14 cellular contexts compared by ENCODE assay signal in genomic region chr20:50981714-50982048, GRCh38. TPM values are rescaled to one million over a fixed set of nuclear protein-coding genes. Genes with fewer than 3 reads are reported as not detected.
DNase-seq lines count a peak whose midpoint lies in the region; ATAC-seq and TF ChIP-seq lines count a peak whose summit lies in the region.
"Had no signal": no experiment of that assay in that cellular context is flagged by ENCODE, and none has a peak within 500 bp of the region (broad histone marks: within the 10 kb centered on the region; RNA-seq: fewer than 3 reads in every experiment).

No MANE protein-coding gene starts in this region.

- no peaks in the 10 kb centered on the region for H4K20me1 ChIP-seq in OCI-LY7 (ENCODE audit: insufficient read depth, low read length)

- peaks cover 2% of the 10 kb centered on the region for H3K4me1 Mint-ChIP-seq in CD8-positive, alpha-beta T cell (ENCODE audit: low read depth)
- peaks cover 16% of the 10 kb centered on the region for H3K4me1 Mint-ChIP-seq in activated T-cell treated with anti-CD3 and anti-CD28 coated beads, Interleukin-2, amount 50 U/mL, for 4 hours (ENCODE audit: low read depth)

- H3K9me2 ChIP-seq in OCI-LY7 (ENCODE audit: insufficient read depth, low read length) = no peaks in the 10 kb centered on the region

- CTCF ChIA-PET in CD8-positive, alpha-beta T cell (lab: Charles Lee) = interaction anchor here (0.6 to 10.0 kb wide), 21 partner anchors 9 to 938 kb away, joined by 3 to 184 read pairs (median 3); no protein-coding TSS in a partner anchor
- CTCF ChIA-PET in OCI-LY7 (lab: Charles Lee; ENCODE audit: unreplicated experiment) = no interaction called here

- H3K36me3 Mint-ChIP-seq in CD8-positive, alpha-beta T cell = no peaks in the 10 kb centered on the region
- no peaks in the 10 kb centered on the region for H3K36me3 Mint-ChIP-seq in activated T-cell treated with anti-CD3 and anti-CD28 coated beads, Interleukin-2, amount 50 U/mL, for 4 hours (ENCODE audit: insufficient read depth)
- H3K36me3 Mint-ChIP-seq: activated CD4-positive, alpha-beta memory T cell treated with anti-CD3 and anti-CD28 coated beads for 36 hours; activated naive CD4-positive, alpha-beta T cell treated with anti-CD3 and anti-CD28 coated beads, Interleukin-2, amount 50 U/mL, for 24 hours had no signal

- no peak overlapping the region for H3K4me3 ChIP-seq in CD8-positive, alpha-beta T cell (ENCODE audit: low read depth, low read length)
- H3K4me3 ChIP-seq in OCI-LY7 (ENCODE audit: low read depth, low read length, poor library complexity, severe bottlenecking) (no peak overlapping the region), skeletal muscle satellite cell (ENCODE audit: low read length) (no peak overlapping the region), left ventricle myocardium inferior (no peak overlapping the region)
- H3K4me3 ChIP-seq: thoracic aorta had no signal

- intact Hi-C loops in CD8-positive, alpha-beta T cell (cut with DNase I, micrococcal nuclease) = loop anchor here (5.0 to 10.0 kb wide), 4 partner anchors 187 to 1103 kb away; partner anchors contain the start of gene BCAS4 (in 1 of the 2)
- intact Hi-C loops in OCI-LY7 (cut with micrococcal nuclease; ENCODE audit: unreplicated experiment) = no loop called here
- intact Hi-C loops in left ventricle myocardium inferior (cut with micrococcal nuclease) = loop anchor here (5.0 kb wide), 1 partner anchor 331 kb away; no protein-coding TSS in a partner anchor

- H3K27me3 ChIP-seq in CD8-positive, alpha-beta T cell (ENCODE audit: insufficient read depth, low read length) = no peaks in the 10 kb centered on the region
- H3K27me3 ChIP-seq in skeletal muscle satellite cell (ENCODE audit: control insufficient read depth, insufficient read depth, low read length) = no peaks in the 10 kb centered on the region
- peaks cover 95% of the 10 kb centered on the region for H3K27me3 ChIP-seq in left ventricle myocardium inferior (ENCODE audit: low read depth)

- TF ChIP-seq CTCF in CD8-positive, alpha-beta T cell (IDR thresholded peaks at IDR 0.05) = peak; percentile 48
- TF ChIP-seq CTCF in OCI-LY7 (conservative IDR thresholded peaks at IDR 0.05; ENCODE audit: low read length) (peak; percentile 65; the same call in 1 of the 2 replicates), left ventricle myocardium inferior (IDR thresholded peaks at IDR 0.05; ENCODE audit: borderline replicate concordance) (no peak)

- BruUV-seq in OCI-LY7 (replicated peaks; lab: Mats Ljungman, UMichigan) = no TSS peak

- H3K9me3 ChIP-seq in CD8-positive, alpha-beta T cell (ENCODE audit: low read length) = no peaks in the 10 kb centered on the region
- H3K9me3 ChIP-seq in OCI-LY7 (ENCODE audit: low read length) (no peaks in the 10 kb centered on the region), skeletal muscle satellite cell (replicated peaks; ENCODE audit: low read length) (no peaks in the 10 kb centered on the region), left ventricle myocardium inferior (replicated peaks) (no peaks in the 10 kb centered on the region)
- H3K9me3 ChIP-seq: BE2C, thoracic aorta had no signal

- DNase-seq in CD8-positive, alpha-beta T cell = no peak
- no peak for DNase-seq in OCI-LY7 (ENCODE audit: low spot score)
- DNase-seq in epithelial cell of prostate (ENCODE audit: low read depth, low spot score) = no peak
- DNase-seq in cerebellum (ENCODE audit: low spot score) = no peak
- DNase-seq in activated T-cell treated with anti-CD3 and anti-CD28 coated beads, Interleukin-2, amount 50 U/mL, for 4 hours = no peak
- DNase-seq in left ventricle myocardium inferior = no peak
- DNase-seq: cortex of kidney, NCI-H2081 treated with DMSO at 0.1 percent for 48 hours had no signal

- H3K27ac ChIP-seq in CD8-positive, alpha-beta T cell (ENCODE audit: low read depth, low read length) = no peak overlapping the region
- H3K27ac ChIP-seq in OCI-LY7 (ENCODE audit: low read depth, low read length, poor library complexity, severe bottlenecking) = no peak overlapping the region
- H3K27ac ChIP-seq in epithelial cell of prostate = peak overlapping the region; percentile 29
- no peak overlapping the region for H3K27ac ChIP-seq in left ventricle myocardium inferior (replicated peaks)
- H3K27ac ChIP-seq: thoracic aorta had no signal

- H3K9me3 Mint-ChIP-seq in CD8-positive, alpha-beta T cell = no peaks in the 10 kb centered on the region
- H3K9me3 Mint-ChIP-seq in activated T-cell treated with anti-CD3 and anti-CD28 coated beads, Interleukin-2, amount 50 U/mL, for 4 hours = no peaks in the 10 kb centered on the region
- H3K9me3 Mint-ChIP-seq: activated CD4-positive, alpha-beta memory T cell treated with anti-CD3 and anti-CD28 coated beads for 36 hours; activated naive CD4-positive, alpha-beta T cell treated with anti-CD3 and anti-CD28 coated beads, Interleukin-2, amount 50 U/mL, for 24 hours had no signal

- no peaks in the 10 kb centered on the region for H3K4me1 ChIP-seq in CD8-positive, alpha-beta T cell (ENCODE audit: insufficient read depth, low read length)
- H3K4me1 ChIP-seq in OCI-LY7 (ENCODE audit: insufficient read depth, low read length, poor library complexity, severe bottlenecking) = no peaks in the 10 kb centered on the region
- H3K4me1 ChIP-seq in skeletal muscle satellite cell (ENCODE audit: control insufficient read depth, insufficient read depth, low read length) = peaks cover 32% of the 10 kb centered on the region
- H3K4me1 ChIP-seq in left ventricle myocardium inferior = peaks cover 6% of the 10 kb centered on the region
- H3K4me1 ChIP-seq: BE2C had no signal

- no peak for ATAC-seq in CD8-positive, alpha-beta T cell
- no peak for ATAC-seq in activated T-cell treated with anti-CD3 and anti-CD28 coated beads, Interleukin-2, amount 50 U/mL, for 4 hours

- POLR2A ChIA-PET in CD8-positive, alpha-beta T cell (lab: Charles Lee) = no interaction called here
- POLR2A ChIA-PET in OCI-LY7 (lab: Charles Lee) = interaction anchor here (0.6 to 1.1 kb wide), 4 partner anchors 19 to 325 kb away, joined by 4 to 6 read pairs (median 4); no protein-coding TSS in a partner anchor

- no peak overlapping the region for H3K4me3 Mint-ChIP-seq in CD8-positive, alpha-beta T cell
- H3K4me3 Mint-ChIP-seq in activated T-cell treated with anti-CD3 and anti-CD28 coated beads, Interleukin-2, amount 50 U/mL, for 4 hours = no peak overlapping the region
- H3K4me3 Mint-ChIP-seq: activated CD4-positive, alpha-beta memory T cell treated with anti-CD3 and anti-CD28 coated beads for 36 hours; T-helper 17 cell had no signal

- H3K27ac Mint-ChIP-seq in CD8-positive, alpha-beta T cell = no peak overlapping the region
- H3K27ac Mint-ChIP-seq: activated CD4-positive, alpha-beta memory T cell treated with anti-CD3 and anti-CD28 coated beads for 36 hours; activated naive CD4-positive, alpha-beta T cell treated with anti-CD3 and anti-CD28 coated beads, Interleukin-2, amount 50 U/mL, for 24 hours; T-helper 17 cell had no signal

- no peaks in the 10 kb centered on the region for H3K79me2 ChIP-seq in OCI-LY7 (ENCODE audit: insufficient read depth, low read depth, low read length)

- H3K4me2 ChIP-seq in OCI-LY7 (ENCODE audit: low read length) (no peak overlapping the region), skeletal muscle satellite cell (ENCODE audit: low read length) (peak overlapping the region; percentile 47)

- no peaks in the 10 kb centered on the region for H3K36me3 ChIP-seq in CD8-positive, alpha-beta T cell (ENCODE audit: insufficient read depth, low read length)
- H3K36me3 ChIP-seq in OCI-LY7 (ENCODE audit: insufficient read depth, low read length) (no peaks in the 10 kb centered on the region), skeletal muscle satellite cell (ENCODE audit: insufficient read depth, low read length) (no peaks in the 10 kb centered on the region), left ventricle myocardium inferior (no peaks in the 10 kb centered on the region)
- H3K36me3 ChIP-seq: BE2C, thoracic aorta had no signal

- H2AFZ ChIP-seq in OCI-LY7 (ENCODE audit: low read length) = no peak overlapping the region

- H3K9ac ChIP-seq in skeletal muscle satellite cell (ENCODE audit: low read depth, low read length) = peak overlapping the region; percentile 51

- H3K27me3 Mint-ChIP-seq in CD8-positive, alpha-beta T cell (ENCODE audit: low read depth) = peaks cover 40% of the 10 kb centered on the region
- peaks cover 39% of the 10 kb centered on the region for H3K27me3 Mint-ChIP-seq in activated T-cell treated with anti-CD3 and anti-CD28 coated beads, Interleukin-2, amount 50 U/mL, for 4 hours (ENCODE audit: low read depth)

RNA-seq across cellular contexts. Expression of gene MOCS3, which starts 23.1 kb away (rescaled TPM):
- 1 to 10 TPM; 3.6 to 4.1 TPM for total RNA-seq in CD8-positive, alpha-beta T cell
- 4.8 and 7.7 TPM in 2 replicates for total RNA-seq in OCI-LY7 (2014; rRNA removed; shearing (Covaris generic))
- total RNA-seq in OCI-LY7 (2022) = 5.6 and 5.8 TPM in 2 replicates
- total RNA-seq in skeletal muscle satellite cell (2012; rRNA removed) = 10.1 and 11.8 TPM in 2 replicates
- 5.5 TPM for total RNA-seq in cerebellum
- 10 to 100 TPM in 2 of 3 donors, 1 to 10 TPM in 1; 8.7 to 10.3 (median 10.3) TPM for total RNA-seq in activated T-cell treated with anti-CD3 and anti-CD28 coated beads, Interleukin-2, amount 50 U/mL, for 4 hours
- 2.8 TPM for total RNA-seq in left ventricle myocardium inferior

RNA-seq across cellular contexts. Expression of gene DPM1, which starts 23.3 kb away (rescaled TPM):
- total RNA-seq in CD8-positive, alpha-beta T cell = 10 to 100 TPM; 54.1 to 54.7 TPM
- total RNA-seq in OCI-LY7 (2014; rRNA removed; shearing (Covaris generic)) = 60.2 and 70.1 TPM in 2 replicates
- total RNA-seq in OCI-LY7 (2022) (68.2 and 71.2 TPM in 2 replicates), cerebellum (23.6 TPM), left ventricle myocardium inferior (44.9 TPM)
- 87.7 and 102 TPM in 2 replicates for total RNA-seq in skeletal muscle satellite cell (2012; rRNA removed)
- 10 to 100 TPM; 66.4 to 73.4 (median 70.9) TPM for total RNA-seq in activated T-cell treated with anti-CD3 and anti-CD28 coated beads, Interleukin-2, amount 50 U/mL, for 4 hours

RNA-seq across cellular contexts. Expression of gene KCNG1, which starts 41.2 kb away (rescaled TPM):
- total RNA-seq in CD8-positive, alpha-beta T cell = not detected
- total RNA-seq in OCI-LY7 (2014; rRNA removed; shearing (Covaris generic)) = not detected in 2 replicates
- total RNA-seq in OCI-LY7 (2022) (not detected in 2 replicates), cerebellum (3.5 TPM), left ventricle myocardium inferior (0.30 TPM)
- total RNA-seq in skeletal muscle satellite cell (2012; rRNA removed) = 10.3 and 13.7 TPM in 2 replicates
- total RNA-seq in activated T-cell treated with anti-CD3 and anti-CD28 coated beads, Interleukin-2, amount 50 U/mL, for 4 hours = 10 to 100 TPM in 1 of 3 donors, 1 to 10 TPM in 2; 6.7 to 10.2 (median 7.0) TPM

RNA-seq across cellular contexts. Expression of gene ADNP, which starts 50.4 kb away (rescaled TPM):
- total RNA-seq in CD8-positive, alpha-beta T cell = 10 to 100 TPM; 41.5 to 45.5 TPM
- 51.5 and 58.6 TPM in 2 replicates for total RNA-seq in OCI-LY7 (2014; rRNA removed; shearing (Covaris generic))
- total RNA-seq in OCI-LY7 (2022) = 94.9 and 105 TPM in 2 replicates
- total RNA-seq in skeletal muscle satellite cell (2012; rRNA removed) = 18.8 and 19.3 TPM in 2 replicates
- 84.3 TPM for total RNA-seq in cerebellum
- 10 to 100 TPM; 55.0 to 59.6 (median 55.2) TPM for total RNA-seq in activated T-cell treated with anti-CD3 and anti-CD28 coated beads, Interleukin-2, amount 50 U/mL, for 4 hours
- total RNA-seq in left ventricle myocardium inferior = 27.3 TPM
